Comparison of ENCODE assay signal across 8 cellular contexts in genomic region chr15:72197045-72197459, GRCh38. TPM values are rescaled to one million over a fixed set of nuclear protein-coding genes. Genes with fewer than 3 reads are reported as not detected.
A peak's percentile ranks its signal among the peaks of the same experiment; 100 is the strongest.
DNase-seq lines count a peak whose midpoint lies in the region; ATAC-seq and TF ChIP-seq lines count a peak whose summit lies in the region.

No MANE protein-coding gene starts in this region.

- H3K4me1 ChIP-seq in left ventricle myocardium inferior (peaks cover 37% of the 10 kb centered on the region), prostate gland (replicated peaks) (no peaks in the 10 kb centered on the region)

- H3K27me3 Mint-ChIP-seq in T-helper 17 cell = peaks cover 13% of the 10 kb centered on the region
- H3K27me3 Mint-ChIP-seq in activated T-helper 2 cell treated with anti-CD3 and anti-CD28 coated beads, Interferon-gamma antibody, Interleukin-2, Interleukin-4, amounts not matched to agents 10 μg/mL and 5 μg/mL and 100 μg/mL, durations not matched to agents 14 hours and 24 hours and 36 hours (ENCODE audit: low read depth) = peaks cover 9% of the 10 kb centered on the region

- no peaks in the 10 kb centered on the region for H3K9me3 Mint-ChIP-seq in activated T-helper 2 cell treated with anti-CD3 and anti-CD28 coated beads, Interferon-gamma antibody, Interleukin-2, Interleukin-4, amounts not matched to agents 10 μg/mL and 5 μg/mL and 100 μg/mL, durations not matched to agents 14 hours and 24 hours and 36 hours

- H3K27me3 ChIP-seq in left ventricle myocardium inferior (ENCODE audit: low read depth) = peaks cover 22% of the 10 kb centered on the region
- H3K27me3 ChIP-seq in prostate gland (replicated peaks; ENCODE audit: insufficient read depth) = no peaks in the 10 kb centered on the region

- H3K4me3 ChIP-seq in left ventricle myocardium inferior (peak overlapping the region; percentile 67), prostate gland (peak overlapping the region; percentile 38 to 50)

- H3K9me3 ChIP-seq in T-helper 17 cell (ENCODE audit: control insufficient read depth, low read length, poor library complexity, severe bottlenecking) (no peaks in the 10 kb centered on the region), left ventricle myocardium inferior (replicated peaks) (no peaks in the 10 kb centered on the region), prostate gland (no peaks in the 10 kb centered on the region)

- H3K36me3 Mint-ChIP-seq in T-helper 17 cell (ENCODE audit: low read depth) = no peaks in the 10 kb centered on the region
- peaks cover 44% of the 10 kb centered on the region for H3K36me3 Mint-ChIP-seq in activated T-helper 2 cell treated with anti-CD3 and anti-CD28 coated beads, Interferon-gamma antibody, Interleukin-2, Interleukin-4, amounts not matched to agents 10 μg/mL and 5 μg/mL and 100 μg/mL, durations not matched to agents 14 hours and 24 hours and 36 hours (ENCODE audit: low read depth)

- intact Hi-C loops in left ventricle myocardium inferior (cut with micrococcal nuclease) (no loop called here), prostate gland (cut with DNase I) (loop anchor here (5.0 kb wide), 1 partner anchor 35 kb away; the partner anchor contains the start of gene PKM)
- intact Hi-C loops in activated T-helper 2 cell treated with anti-CD3 and anti-CD28 coated beads, Interferon-gamma antibody, Interleukin-2, Interleukin-4, amounts not matched to agents 10 μg/mL and 5 μg/mL and 100 μg/mL, durations not matched to agents 14 hours and 24 hours and 36 hours (cut with micrococcal nuclease) = loop anchor here (5.0 kb wide), 1 partner anchor 90 kb away; no protein-coding TSS in a partner anchor

- TF ChIP-seq CTCF in left ventricle myocardium inferior (IDR thresholded peaks at IDR 0.05; ENCODE audit: borderline replicate concordance) (no peak), prostate gland (IDR thresholded peaks at IDR 0.05) (no peak)

- H3K36me3 ChIP-seq in left ventricle myocardium inferior = peaks cover 35% of the 10 kb centered on the region
- peaks cover under 1 to 4% of the 10 kb centered on the region in 2 donors for H3K36me3 ChIP-seq in prostate gland

- DNase-seq in COLO668 (lab: John Stamatoyannopoulos, UW; ENCODE audit: unreplicated experiment) = peak; percentile 42
- DNase-seq in T-helper 17 cell = no peak
- DNase-seq in left ventricle myocardium inferior = no peak
- no peak for DNase-seq in prostate gland (ENCODE audit: low spot score)
- no peak for DNase-seq in effector CD4-positive, alpha-beta T cell
- no peak for DNase-seq in activated T-helper 2 cell treated with anti-CD3 and anti-CD28 coated beads, Interferon-gamma antibody, Interleukin-2, Interleukin-4, amounts not matched to agents 10 μg/mL and 5 μg/mL and 100 μg/mL, durations not matched to agents 14 hours and 24 hours and 36 hours (ENCODE audit: low spot score)

- 9% methylated on average over 35 of the region's 35 CpGs for WGBS in prostate gland

- no peak for ATAC-seq in T-helper 17 cell
- no peak for ATAC-seq in HG02981 (IDR thresholded peaks at IDR 0.05; ENCODE audit: unreplicated experiment)
- ATAC-seq in GM18502 (IDR thresholded peaks at IDR 0.05; ENCODE audit: poor library complexity, unreplicated experiment) = no peak

- H3K27ac ChIP-seq in left ventricle myocardium inferior (replicated peaks) (no peak overlapping the region), prostate gland (peak overlapping the region; percentile 26 to 53)

- TF ChIP-seq POLR2A in prostate gland (IDR thresholded peaks at IDR 0.05) = no peak

- H3K4me3 Mint-ChIP-seq in T-helper 17 cell = peak overlapping the region; percentile 66
- H3K4me3 Mint-ChIP-seq in activated T-helper 2 cell treated with anti-CD3 and anti-CD28 coated beads, Interferon-gamma antibody, Interleukin-2, Interleukin-4, amounts not matched to agents 10 μg/mL and 5 μg/mL and 100 μg/mL, durations not matched to agents 14 hours and 24 hours and 36 hours (ENCODE audit: low read depth) = no peak overlapping the region

- H3K4me1 Mint-ChIP-seq in T-helper 17 cell = peaks cover 14% of the 10 kb centered on the region
- H3K4me1 Mint-ChIP-seq in activated T-helper 2 cell treated with anti-CD3 and anti-CD28 coated beads, Interferon-gamma antibody, Interleukin-2, Interleukin-4, amounts not matched to agents 10 μg/mL and 5 μg/mL and 100 μg/mL, durations not matched to agents 14 hours and 24 hours and 36 hours (ENCODE audit: low read depth) = peaks cover 10% of the 10 kb centered on the region

- H3K27ac Mint-ChIP-seq in T-helper 17 cell = no peak overlapping the region
- no peak overlapping the region for H3K27ac Mint-ChIP-seq in activated T-helper 2 cell treated with anti-CD3 and anti-CD28 coated beads, Interferon-gamma antibody, Interleukin-2, Interleukin-4, amounts not matched to agents 10 μg/mL and 5 μg/mL and 100 μg/mL, durations not matched to agents 14 hours and 24 hours and 36 hours

RNA-seq across cellular contexts. Expression of gene GRAMD2A, which starts 0.5 kb away (rescaled TPM):
- total RNA-seq in T-helper 17 cell (not detected), left ventricle myocardium inferior (not detected), prostate gland (1 to 10 TPM; 4.3 to 6.4 TPM)
- total RNA-seq in activated T-helper 2 cell treated with anti-CD3 and anti-CD28 coated beads, Interferon-gamma antibody, Interleukin-2, Interleukin-4, amounts not matched to agents 10 μg/mL and 5 μg/mL and 100 μg/mL, durations not matched to agents 14 hours and 24 hours and 36 hours = not detected in 2 replicates

RNA-seq across cellular contexts. Expression of gene PKM, which starts 33.9 kb away (rescaled TPM):
- 100 to 1,000 TPM; 343 to 428 TPM for total RNA-seq in T-helper 17 cell
- 1,009 TPM for total RNA-seq in left ventricle myocardium inferior
- 100 to 1,000 TPM; 470 to 513 TPM for total RNA-seq in prostate gland
- 2,347 and 2,391 TPM in 2 replicates for total RNA-seq in activated T-helper 2 cell treated with anti-CD3 and anti-CD28 coated beads, Interferon-gamma antibody, Interleukin-2, Interleukin-4, amounts not matched to agents 10 μg/mL and 5 μg/mL and 100 μg/mL, durations not matched to agents 14 hours and 24 hours and 36 hours
